Comparison of ENCODE assay signal across 17 cellular contexts in the genomic region with DNA sequence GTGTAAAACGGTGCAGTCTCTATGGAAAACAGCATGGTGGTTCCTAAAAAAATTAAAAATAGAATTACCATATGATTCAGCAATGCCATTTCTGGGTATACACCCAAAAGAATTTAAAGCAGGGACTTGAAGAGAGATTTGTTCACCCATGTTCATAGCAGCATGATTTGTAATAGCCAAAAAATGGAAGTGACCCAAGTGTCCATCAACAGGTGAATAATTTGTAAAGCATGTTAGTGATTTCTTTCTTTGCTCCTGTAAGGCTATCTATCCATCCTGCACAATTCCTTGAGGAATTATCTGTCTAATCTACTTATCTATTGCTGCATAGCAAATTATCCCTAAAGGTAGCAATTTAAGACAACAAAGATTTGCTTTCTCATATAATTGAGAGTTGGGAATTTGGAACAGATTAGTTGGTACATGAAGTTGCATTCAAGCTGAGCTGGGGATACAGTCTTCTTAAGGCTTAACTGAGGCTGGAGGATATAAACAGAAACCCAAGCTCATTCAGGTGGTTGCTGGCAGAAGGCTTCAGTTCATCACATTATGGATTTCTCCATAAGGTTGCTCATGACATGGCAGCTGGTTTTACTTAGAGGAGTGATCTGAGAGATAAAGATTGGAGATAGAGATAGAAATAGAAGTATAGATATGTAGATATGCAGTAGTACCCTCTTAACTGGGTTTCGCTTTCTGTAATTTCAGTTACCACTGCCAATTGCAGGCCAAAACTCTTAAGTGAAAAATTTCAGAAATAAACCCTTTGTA.
"Had no signal": no experiment of that assay in that cellular context is flagged by ENCODE, and none has a peak within 500 bp of the region (broad histone marks: within the 10 kb centered on the region; RNA-seq: fewer than 3 reads in every experiment).

No MANE protein-coding gene starts in this region.

- H3K27ac ChIP-seq: ascending aorta, lower lobe of right lung, right atrium auricular region, stomach, uterus had no signal

- DNase-seq: activated CD4-positive, alpha-beta memory T cell treated with anti-CD3 and anti-CD28 coated beads for 36 hours; activated CD4-positive, CD25-positive, alpha-beta regulatory T cell treated with anti-CD3 and anti-CD28 coated beads, Interleukin-2, amount 50 U/mL, for 72 hours; activated naive CD8-positive, alpha-beta T cell treated with anti-CD3 and anti-CD28 coated beads, Interleukin-2, amount 10 ng/mL, durations not matched to agents 7 days and 5 days; activated T-cell treated with anti-CD3 and anti-CD28 coated beads, Interleukin-2, amount 50 U/mL, for 72 hours; effector memory CD8-positive, alpha-beta T cell; erythroblast; glutamatergic neuron; immature natural killer cell; left cardiac atrium; lower lobe of right lung; naive thymus-derived CD4-positive, alpha-beta T cell; posterior cingulate gyrus; small intestine; stomach; uterus had no signal

- H3K4me1 ChIP-seq: ascending aorta, lower lobe of right lung, right atrium auricular region, uterus had no signal

- H3K36me3 ChIP-seq: ascending aorta, lower lobe of right lung, right atrium auricular region, stomach, uterus had no signal

- H3K4me3 ChIP-seq: ascending aorta, lower lobe of right lung, right atrium auricular region, stomach, uterus had no signal

- H3K9me3 ChIP-seq: ascending aorta, lower lobe of right lung, right atrium auricular region, uterus had no signal

- H3K27me3 ChIP-seq: ascending aorta, right atrium auricular region, stomach, uterus had no signal

- FAIRE-seq: small intestine had no signal
